ENCODE assay signal across 1 cellular context in genomic region chr13:49464621-49465325, GRCh38.
TF ChIP-seq lines count a peak whose summit lies in the region.

No MANE protein-coding gene starts in this region.

TF ChIP-seq in HepG2, 621 proteins besides CTCF, POLR2A, EP300 and RAD21 (continued from another document and continues in another):
- peak; percentile 78 for TF ChIP-seq ZGPAT (CRISPR knock-in tag; IDR thresholded peaks at IDR 0.05)
- no peak for TF ChIP-seq CAMTA2 (CRISPR knock-in tag; IDR thresholded peaks at IDR 0.05; ENCODE audit: borderline replicate concordance)
- no peak for TF ChIP-seq ELF4 (CRISPR knock-in tag; IDR thresholded peaks at IDR 0.05; ENCODE audit: borderline replicate concordance)
- TF ChIP-seq ZNF567 (CRISPR knock-in tag; IDR thresholded peaks at IDR 0.05; ENCODE audit: borderline replicate concordance), result no peak
- no peak for TF ChIP-seq HOXD1 (CRISPR knock-in tag; IDR thresholded peaks at IDR 0.05)
- TF ChIP-seq TCF7L2 (IDR thresholded peaks at IDR 0.05; ENCODE audit: low read depth, low read length), result no peak; the same call in 1 of the 2 replicates
- TF ChIP-seq THAP7 (CRISPR knock-in tag; IDR thresholded peaks at IDR 0.05), result no peak
- no peak for TF ChIP-seq ZNF251 (CRISPR knock-in tag; IDR thresholded peaks at IDR 0.05)
- TF ChIP-seq ZNF33A (CRISPR knock-in tag; IDR thresholded peaks at IDR 0.05; ENCODE audit: borderline replicate concordance), result no peak
- no peak for TF ChIP-seq ZSCAN9 (CRISPR knock-in tag; IDR thresholded peaks at IDR 0.05; ENCODE audit: borderline replicate concordance)
- TF ChIP-seq PRDM10 (CRISPR knock-in tag; IDR thresholded peaks at IDR 0.05; ENCODE audit: low read depth), result no peak
- no peak for TF ChIP-seq SNAPC4 (CRISPR knock-in tag; IDR thresholded peaks at IDR 0.05)
- TF ChIP-seq ZNF761 (CRISPR knock-in tag; conservative IDR thresholded peaks at IDR 0.05), result no peak
- no peak for TF ChIP-seq ZNF546 (CRISPR knock-in tag; conservative IDR thresholded peaks at IDR 0.05)
- TF ChIP-seq ZNF256 (CRISPR knock-in tag; conservative IDR thresholded peaks at IDR 0.05), result no peak
- peak; percentile 85 for TF ChIP-seq NCOA2 (CRISPR knock-in tag; IDR thresholded peaks at IDR 0.05)
- no peak for TF ChIP-seq MEF2D (CRISPR knock-in tag; IDR thresholded peaks at IDR 0.05)
- TF ChIP-seq SALL1 (CRISPR knock-in tag; IDR thresholded peaks at IDR 0.05), result peak; percentile 69
- TF ChIP-seq NFAT5 (CRISPR knock-in tag; IDR thresholded peaks at IDR 0.05), result no peak
- 0 out of 2 replicates have a peak, but pooled peaks have one; percentile 24 for TF ChIP-seq KAT8 (CRISPR knock-in tag; IDR thresholded peaks at IDR 0.05)
- peak; percentile 36; the same call in 1 of the 2 replicates for TF ChIP-seq PATZ1 (CRISPR knock-in tag; IDR thresholded peaks at IDR 0.05)
- no peak for TF ChIP-seq NR2F1 (CRISPR knock-in tag; IDR thresholded peaks at IDR 0.05)
- TF ChIP-seq ZNF530 (CRISPR knock-in tag; IDR thresholded peaks at IDR 0.05; ENCODE audit: low read depth), result no peak
- TF ChIP-seq SKIL (CRISPR knock-in tag; IDR thresholded peaks at IDR 0.05; ENCODE audit: borderline replicate concordance), result peak; percentile 54; the same call in 1 of the 2 replicates
- TF ChIP-seq ZBTB39 (CRISPR knock-in tag; IDR thresholded peaks at IDR 0.05), result no peak; the same call in 1 of the 2 replicates
- no peak for TF ChIP-seq MIER2 (CRISPR knock-in tag; IDR thresholded peaks at IDR 0.05)
- no peak for TF ChIP-seq MAF1 (CRISPR knock-in tag; IDR thresholded peaks at IDR 0.05; ENCODE audit: borderline replicate concordance)
- TF ChIP-seq KDM4B (CRISPR knock-in tag; IDR thresholded peaks at IDR 0.05), result no peak
- TF ChIP-seq ETV6 (CRISPR knock-in tag; conservative IDR thresholded peaks at IDR 0.05), result no peak
- TF ChIP-seq CREM (IDR thresholded peaks at IDR 0.05), result peak; percentile 60
- no peak for TF ChIP-seq CREM (CRISPR knock-in tag; IDR thresholded peaks at IDR 0.05)
- TF ChIP-seq LCORL (IDR thresholded peaks at IDR 0.05), result no peak
- no peak for TF ChIP-seq LCORL (CRISPR knock-in tag; IDR thresholded peaks at IDR 0.05)
- peak; percentile 47; the same call in 1 of the 2 replicates for TF ChIP-seq NFIC (IDR thresholded peaks at IDR 0.05; ENCODE audit: low read length)
- no peak for TF ChIP-seq ZNF83 (CRISPR knock-in tag; IDR thresholded peaks at IDR 0.05; ENCODE audit: borderline replicate concordance)
- no peak for TF ChIP-seq KAT2B (IDR thresholded peaks at IDR 0.05; ENCODE audit: borderline replicate concordance, low read depth, low read length)
- no peak for TF ChIP-seq ZNF577 (CRISPR knock-in tag; IDR thresholded peaks at IDR 0.05; ENCODE audit: borderline replicate concordance, low read depth)
